20 cellular contexts compared by ENCODE assay signal in the genomic region with DNA sequence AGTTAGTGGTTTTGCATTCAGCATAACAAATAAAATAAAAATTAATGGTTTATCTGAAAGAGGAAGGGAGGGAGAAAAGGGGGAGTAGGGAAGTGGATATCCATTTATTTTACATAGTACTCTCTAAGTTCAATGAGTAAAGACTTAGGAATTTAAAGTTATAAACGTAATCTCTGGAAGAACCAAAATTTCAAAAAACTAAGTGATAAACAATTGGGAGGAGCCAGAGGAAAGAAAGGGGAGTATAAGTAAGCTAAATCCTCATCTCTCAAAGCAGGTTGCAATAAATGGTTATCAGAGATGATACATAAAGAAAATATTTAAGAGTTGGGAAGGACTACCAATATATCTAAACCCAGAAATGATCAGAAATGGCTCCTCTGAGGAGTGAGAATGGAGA. TPM values are rescaled to one million over a fixed set of nuclear protein-coding genes. Genes with fewer than 3 reads are reported as not detected.
A peak's percentile ranks its signal among the peaks of the same experiment; 100 is the strongest.
DNase-seq lines count a peak whose midpoint lies in the region; ATAC-seq and TF ChIP-seq lines count a peak whose summit lies in the region.
"Had no signal": no experiment of that assay in that cellular context is flagged by ENCODE, and none has a peak within 500 bp of the region (broad histone marks: within the 10 kb centered on the region; RNA-seq: fewer than 3 reads in every experiment).

No MANE protein-coding gene starts in this region.

- in situ Hi-C loops in IMR-90 (cut with MboI; ENCODE audit: low sequenced_read_pairs), result no loop called here

- BruUV-seq in IMR-90 (replicated peaks; lab: Mats Ljungman, UMichigan), result no TSS peak
- BruUV-seq in PC-9 (replicated peaks; lab: Mats Ljungman, UMichigan), result no TSS peak

- no peak overlapping the region for H4K91ac ChIP-seq in IMR-90 (ENCODE audit: insufficient read depth, low read depth, low read length)
- no peak overlapping the region for H4K91ac ChIP-seq in mesenchymal stem cell (ENCODE audit: low read length)

- H3K14ac ChIP-seq in IMR-90 (replicated peaks; ENCODE audit: low read depth, low read length) (no peak overlapping the region), mesenchymal stem cell (ENCODE audit: low read length in 2 of 2) (no peak overlapping the region)

- peaks cover 40% of the 10 kb centered on the region for H3K36me3 ChIP-seq in DOHH2 (ENCODE audit: control insufficient read depth, low read length)
- H3K36me3 ChIP-seq in IMR-90 (ENCODE audit: control insufficient read depth, insufficient read depth, low read length), result no peaks in the 10 kb centered on the region
- H3K36me3 ChIP-seq in mesenchymal stem cell (ENCODE audit: control insufficient read depth in 1 of 2, insufficient read depth in 2 of 2, low read depth in 1 of 2, low read length in 2 of 2), result no peaks in the 10 kb centered on the region
- H3K36me3 ChIP-seq in PC-9 (ENCODE audit: low read depth), result no peaks in the 10 kb centered on the region
- H3K36me3 ChIP-seq: SJSA1 had no signal

- no peak overlapping the region for H2AK9ac ChIP-seq in IMR-90 (replicated peaks; ENCODE audit: low read depth, low read length, poor library complexity)

- H3K4me2 ChIP-seq in DOHH2 (ENCODE audit: low read length), result 0 out of 2 replicates have a peak overlapping the region, but pooled peaks have one; percentile 1
- H3K4me2 ChIP-seq in IMR-90 (ENCODE audit: low read depth, low read length), result no peak overlapping the region
- no peak overlapping the region for H3K4me2 ChIP-seq in mesenchymal stem cell (ENCODE audit: low read length, poor library complexity, severe bottlenecking)
- H3K4me2 ChIP-seq in PC-9, result no peak overlapping the region

- H3K9ac ChIP-seq in IMR-90 (ENCODE audit: low read depth, low read length) (no peak overlapping the region), mesenchymal stem cell (ENCODE audit: low read length) (no peak overlapping the region)

- WGBS in IMR-90 (ENCODE audit: extremely low coverage in 2 of 2, insufficient read length in 1 of 2), 2 experiments, result no CpG with 5 or more reads among the region's 1 CpG
- no CpG with 5 or more reads among the region's 1 CpG for WGBS in mesenchymal stem cell

- H3K9me2 ChIP-seq in DOHH2 (replicated peaks; ENCODE audit: control insufficient read depth, low read length), result no peaks in the 10 kb centered on the region
- no peaks in the 10 kb centered on the region for H3K9me2 ChIP-seq in PC-9 (ENCODE audit: insufficient read depth)

- peaks cover 0 to 5% (median 3%) of the 10 kb centered on the region in 7 donors for H3K9me3 Mint-ChIP-seq in CD14-positive monocyte
- H3K9me3 Mint-ChIP-seq: HFFc6 had no signal

- H2BK5ac ChIP-seq in IMR-90 (ENCODE audit: low read depth, low read length, poor library complexity, severe bottlenecking), result no peak overlapping the region
- no peak overlapping the region for H2BK5ac ChIP-seq in mesenchymal stem cell (ENCODE audit: low read depth, low read length, poor library complexity, severe bottlenecking)

- H3K36me3 Mint-ChIP-seq in CD14-positive monocyte, result no peaks in the 10 kb centered on the region

- H3K4me3 Mint-ChIP-seq in CD14-positive monocyte, result no peak overlapping the region
- H3K4me3 Mint-ChIP-seq: HFFc6 had no signal

- H3K27me3 ChIP-seq in DOHH2 (ENCODE audit: control insufficient read depth, low read length) (no peaks in the 10 kb centered on the region), IMR-90 (ENCODE audit: control insufficient read depth, insufficient read depth, low read length) (no peaks in the 10 kb centered on the region), mesenchymal stem cell (ENCODE audit: control insufficient read depth in 1 of 2, insufficient read depth in 1 of 2, low read length in 2 of 2) (no peaks in the 10 kb centered on the region), PC-9 (ENCODE audit: insufficient read depth, low read depth) (no peaks in the 10 kb centered on the region)
- H3K27me3 ChIP-seq: SJSA1 had no signal

- H3K27me3 Mint-ChIP-seq in CD14-positive monocyte (ENCODE audit: low read depth in 3 of 3), result no peaks in the 10 kb centered on the region

- peaks cover 2% of the 10 kb centered on the region; the same call in 1 of the 2 replicates for H3K9me1 ChIP-seq in IMR-90 (ENCODE audit: insufficient read depth, low read length)

- intact Hi-C loops in IMR-90 (cut with micrococcal nuclease), result no loop called here
- intact Hi-C loops in CD14-positive monocyte (cut with micrococcal nuclease), result no loop called here
- intact Hi-C loops in left colon (cut with DNase I, micrococcal nuclease), result no loop called here
- intact Hi-C loops in PC-9 (cut with micrococcal nuclease; ENCODE audit: unreplicated experiment), result no loop called here
- intact Hi-C loops in head of caudate nucleus (cut with DNase I), result no loop called here

- ATAC-seq in IMR-90 (ENCODE audit: low read depth) (peak; percentile 83), left colon (no peak)

- H2BK12ac ChIP-seq in mesenchymal stem cell (ENCODE audit: low read length in 2 of 2), result no peak overlapping the region

- dilution Hi-C loops in IMR-90 (cut with HindIII; ENCODE audit: low sequenced_read_pairs, unreplicated experiment), result no loop called here

- H3K4me3 ChIP-seq in DOHH2 (ENCODE audit: low read length), result no peak overlapping the region
- no peak overlapping the region for H3K4me3 ChIP-seq in IMR-90 (ENCODE audit: insufficient read depth, low read depth, low read length)
- no peak overlapping the region for H3K4me3 ChIP-seq in choroid plexus epithelial cell (ENCODE audit: low read depth, low read length)
- H3K4me3 ChIP-seq in mesenchymal stem cell (ENCODE audit: insufficient read depth in 1 of 2, low read depth in 1 of 2, low read length in 2 of 2), result no peak overlapping the region
- no peak overlapping the region for H3K4me3 ChIP-seq in PC-9
- H3K4me3 ChIP-seq: SJSA1 had no signal

- no peak overlapping the region for H2BK15ac ChIP-seq in IMR-90 (ENCODE audit: low read depth, low read length)
- no peak overlapping the region for H2BK15ac ChIP-seq in mesenchymal stem cell (ENCODE audit: low read depth, poor library complexity, severe bottlenecking)

- no peak overlapping the region for H3K56ac ChIP-seq in IMR-90 (ENCODE audit: extremely low read depth, insufficient read depth, low read length)

- peak; percentile 48 for DNase-seq in IMR-90
- DNase-seq in choroid plexus epithelial cell (ENCODE audit: low read depth), result peak; percentile 37
- peak; percentile 33 for DNase-seq in mesenchymal stem cell
- DNase-seq in CD14-positive monocyte (ENCODE audit: low spot score), result no peak
- DNase-seq in left colon, result no peak
- DNase-seq in PC-9, result no peak
- no peak for DNase-seq in head of caudate nucleus
- DNase-seq: H7; HFFc6; KG1; NCI-H1092 treated with DMSO at 0.1 percent for 48 hours; NCI-H1436 treated with DMSO at 0.1 percent for 48 hours; NCI-H2029; NCI-H2227 treated with DMSO at 0.1 percent for 48 hours; NCI-H510A treated with DMSO at 0.1 percent for 48 hours; NCI-H774; NK-92 treated with Interleukin-12 subunit alpha and Interleukin-12 subunit beta, amount 100 ng/mL, for 24 hours had no signal

- H3K4ac ChIP-seq in IMR-90 (ENCODE audit: low read depth, low read length) (no peak overlapping the region), mesenchymal stem cell (ENCODE audit: low read depth in 1 of 2, low read length in 2 of 2) (no peak overlapping the region)

- H3K27ac Mint-ChIP-seq in CD14-positive monocyte, result no peak overlapping the region
- H3K27ac Mint-ChIP-seq: HFFc6 had no signal

- H4K20me1 ChIP-seq in DOHH2 (ENCODE audit: control insufficient read depth, insufficient read depth, low read depth, low read length) (no peaks in the 10 kb centered on the region), IMR-90 (ENCODE audit: insufficient read depth, low read length) (no peaks in the 10 kb centered on the region), PC-9 (ENCODE audit: insufficient read depth) (no peaks in the 10 kb centered on the region)

- H3K4me1 Mint-ChIP-seq in CD14-positive monocyte, result no peaks in the 10 kb centered on the region

- H2AFZ ChIP-seq in IMR-90 (replicated peaks; ENCODE audit: low read length, poor library complexity), result no peak overlapping the region
- no peak overlapping the region for H2AFZ ChIP-seq in mesenchymal stem cell (ENCODE audit: low read depth, low read length)
- no peak overlapping the region for H2AFZ ChIP-seq in PC-9

- no peaks in the 10 kb centered on the region for H3K79me1 ChIP-seq in IMR-90 (ENCODE audit: low read depth in 1 of 2, low read length in 2 of 2)
- H3K79me1 ChIP-seq in mesenchymal stem cell (replicated peaks; ENCODE audit: low read length, poor library complexity, severe bottlenecking), result peaks cover 2% of the 10 kb centered on the region

- H2BK120ac ChIP-seq in IMR-90 (ENCODE audit: low read depth, low read length) (no peak overlapping the region), mesenchymal stem cell (ENCODE audit: low read depth, low read length) (no peak overlapping the region)

- H4K5ac ChIP-seq in IMR-90 (ENCODE audit: low read depth, low read length), result no peak overlapping the region

- H3K4me1 ChIP-seq in DOHH2 (ENCODE audit: control insufficient read depth, low read length) (peaks cover 100% of the 10 kb centered on the region), IMR-90 (ENCODE audit: control insufficient read depth, insufficient read depth, low read length) (peaks cover 2% of the 10 kb centered on the region), mesenchymal stem cell (ENCODE audit: control insufficient read depth, insufficient read depth, low read depth, low read length) (peaks cover 1% of the 10 kb centered on the region), PC-9 (replicated peaks; ENCODE audit: insufficient read depth) (no peaks in the 10 kb centered on the region)
- H3K4me1 ChIP-seq: SJSA1 had no signal

- H3F3A ChIP-seq in DOHH2 (ENCODE audit: control insufficient read depth, insufficient read depth), result no peaks in the 10 kb centered on the region; the same call in none of the 2 replicates
- no peaks in the 10 kb centered on the region for H3F3A ChIP-seq in PC-9 (ENCODE audit: insufficient read depth, low read depth)

- H3K27ac ChIP-seq in DOHH2 (ENCODE audit: low read depth, low read length) (no peak overlapping the region), IMR-90 (ENCODE audit: insufficient read depth, low read length) (no peak overlapping the region), mesenchymal stem cell (ENCODE audit: low read length, poor library complexity, severe bottlenecking) (no peak overlapping the region), PC-9 (no peak overlapping the region)
- H3K27ac ChIP-seq: C4-2B, SJSA1 had no signal

- H4K8ac ChIP-seq in IMR-90 (ENCODE audit: low read depth in 2 of 2, low read length in 2 of 2), result no peak overlapping the region
- no peak overlapping the region for H4K8ac ChIP-seq in mesenchymal stem cell (ENCODE audit: low read length)

- POLR2A ChIA-PET in IMR-90 (lab: Charles Lee; ENCODE audit: unreplicated experiment), result no interaction called here
- POLR2A ChIA-PET in PC-9 (lab: Charles Lee; ENCODE audit: unreplicated experiment), result no interaction called here

- H2AK5ac ChIP-seq in IMR-90 (ENCODE audit: low read depth, low read length), result no peak overlapping the region
- no peak overlapping the region for H2AK5ac ChIP-seq in mesenchymal stem cell (ENCODE audit: low read length, severe bottlenecking)

- H3K18ac ChIP-seq in IMR-90 (ENCODE audit: low read depth, low read length) (no peak overlapping the region), mesenchymal stem cell (ENCODE audit: low read depth in 1 of 2, low read length in 2 of 2) (no peak overlapping the region)

- no peak for TF ChIP-seq RAD21 in IMR-90 (IDR thresholded peaks at IDR 0.05; ENCODE audit: low read length)

- CTCF ChIA-PET in IMR-90 (lab: Yijun Ruan, JAX) (no interaction called here), PC-9 (lab: Charles Lee) (no interaction called here)

- H3K79me2 ChIP-seq in DOHH2 (ENCODE audit: control insufficient read depth, low read length), result peaks cover 99% of the 10 kb centered on the region
- H3K79me2 ChIP-seq in PC-9 (ENCODE audit: low read depth), result no peaks in the 10 kb centered on the region

- 0 out of 2 replicates have a peak overlapping the region, but pooled peaks have one; percentile 77 for H2BK20ac ChIP-seq in IMR-90 (ENCODE audit: low read depth, low read length)

- no peaks in the 10 kb centered on the region for H3K9me3 ChIP-seq in DOHH2 (ENCODE audit: control insufficient read depth, insufficient read depth, low read length)
- H3K9me3 ChIP-seq in IMR-90 (ENCODE audit: control insufficient read depth, insufficient read depth, low read length), result no peaks in the 10 kb centered on the region
- H3K9me3 ChIP-seq in mesenchymal stem cell (ENCODE audit: control insufficient read depth, low read length), result no peaks in the 10 kb centered on the region
- H3K9me3 ChIP-seq in PC-9 (ENCODE audit: insufficient read depth, low read depth), result no peaks in the 10 kb centered on the region
- H3K9me3 ChIP-seq: SJSA1 had no signal

- TF ChIP-seq POLR2A in IMR-90 (IDR thresholded peaks at IDR 0.05; ENCODE audit: low read depth, low read length), result no peak

- TF ChIP-seq CTCF in DOHH2 (IDR thresholded peaks at IDR 0.05; ENCODE audit: low read depth, low read length, poor library complexity, severe bottlenecking) (no peak), IMR-90 (conservative IDR thresholded peaks at IDR 0.05; ENCODE audit: low read depth, low read length) (no peak), choroid plexus epithelial cell (conservative IDR thresholded peaks at IDR 0.05; ENCODE audit: low read depth, low read length) (no peak), CD14-positive monocyte (IDR thresholded peaks at IDR 0.05) (no peak), PC-9 (conservative IDR thresholded peaks at IDR 0.05) (no peak)

- H3K23ac ChIP-seq in IMR-90 (ENCODE audit: low read depth, low read length) (no peak overlapping the region), mesenchymal stem cell (ENCODE audit: low read length in 2 of 2) (no peak overlapping the region)

RNA-seq across cellular contexts. Expression of gene ANK3, which starts 46.4 kb away (rescaled TPM):
- total RNA-seq in IMR-90 (2012; rRNA removed), result 1.7 and 1.8 TPM in 2 replicates
- 0.55 and 0.63 TPM in 2 replicates for polyA plus RNA-seq in IMR-90 (2012; rRNA removed)
- polyA plus RNA-seq in IMR-90 (2012; cell fraction: cytosol; rRNA removed), result 0.11 and 0.47 TPM in 2 replicates
- polyA plus RNA-seq in IMR-90 (2012; cell fraction: nucleus; rRNA removed; ENCODE audit: low replicate concordance), result 0.18 and 1.1 TPM in 2 replicates
- polyA plus RNA-seq in mesenchymal stem cell (2013, experiment 1 of 2), result 88.0 TPM
- 80.8 TPM for polyA plus RNA-seq in mesenchymal stem cell (2013, experiment 2 of 2)
- polyA plus RNA-seq in CD14-positive monocyte, result not detected
- 100 to 1,000 TPM in 1 of 2 donors, 10 to 100 TPM in 1; 95.4 to 103 TPM for total RNA-seq in left colon
- 31.4 and 32.0 TPM in 2 replicates for total RNA-seq in PC-9 (2021)
- total RNA-seq: HFFc6 had no signal

Comparison
In these comparisons a context has a peak if more than half of its experiments do, and no peak if none do; other contexts are left out.
1. DNase-seq: peak in IMR-90 (single experiment), choroid plexus epithelial cell (single experiment) and mesenchymal stem cell (single experiment); none in CD14-positive monocyte (single experiment), left colon (0 of 2), PC-9 (0 of 2) and head of caudate nucleus (0 of 42).
2. RNA of gene ANK3, which starts 46.4 kb away (total RNA-seq): 95.4 to 103 TPM in left colon and 31.4 to 32.0 TPM in PC-9; 1.7 to 1.8 TPM in IMR-90; every median in the first group is over 10 times any median in the second.